1 cellular context compared by ENCODE assay signal in genomic region chr9:135908334-135909204, GRCh38.
TF ChIP-seq lines count a peak whose summit lies in the region.

No MANE protein-coding gene starts in this region.

TF ChIP-seq in HepG2, 621 proteins besides CTCF, POLR2A, EP300 and RAD21 (continued from another document and continues in another):
- no peak for TF ChIP-seq PRDM10 (CRISPR knock-in tag; IDR thresholded peaks at IDR 0.05; ENCODE audit: low read depth)
- TF ChIP-seq ZNF605 (CRISPR knock-in tag; IDR thresholded peaks at IDR 0.05), result no peak
- TF ChIP-seq RFXAP (CRISPR knock-in tag; IDR thresholded peaks at IDR 0.05; ENCODE audit: borderline replicate concordance), result no peak
- no peak for TF ChIP-seq ZBTB49 (CRISPR knock-in tag; IDR thresholded peaks at IDR 0.05; ENCODE audit: borderline replicate concordance)
- TF ChIP-seq, protein P1, sequence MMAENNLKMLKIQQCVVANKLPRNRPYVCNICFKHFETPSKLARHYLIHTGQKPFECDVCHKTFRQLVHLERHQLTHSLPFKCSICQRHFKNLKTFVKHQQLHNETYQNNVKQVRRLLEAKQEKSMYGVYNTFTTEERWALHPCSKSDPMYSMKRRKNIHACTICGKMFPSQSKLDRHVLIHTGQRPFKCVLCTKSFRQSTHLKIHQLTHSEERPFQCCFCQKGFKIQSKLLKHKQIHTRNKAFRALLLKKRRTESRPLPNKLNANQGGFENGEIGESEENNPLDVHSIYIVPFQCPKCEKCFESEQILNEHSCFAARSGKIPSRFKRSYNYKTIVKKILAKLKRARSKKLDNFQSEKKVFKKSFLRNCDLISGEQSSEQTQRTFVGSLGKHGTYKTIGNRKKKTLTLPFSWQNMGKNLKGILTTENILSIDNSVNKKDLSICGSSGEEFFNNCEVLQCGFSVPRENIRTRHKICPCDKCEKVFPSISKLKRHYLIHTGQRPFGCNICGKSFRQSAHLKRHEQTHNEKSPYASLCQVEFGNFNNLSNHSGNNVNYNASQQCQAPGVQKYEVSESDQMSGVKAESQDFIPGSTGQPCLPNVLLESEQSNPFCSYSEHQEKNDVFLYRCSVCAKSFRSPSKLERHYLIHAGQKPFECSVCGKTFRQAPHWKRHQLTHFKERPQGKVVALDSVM (CRISPR knock-in tag; IDR thresholded peaks at IDR 0.05), result no peak
- no peak for TF ChIP-seq SP4 (CRISPR knock-in tag; IDR thresholded peaks at IDR 0.05)
- TF ChIP-seq ZNF563 (CRISPR knock-in tag; IDR thresholded peaks at IDR 0.05), result 0 out of 2 replicates have a peak, but pooled peaks have one; percentile 2
- no peak for TF ChIP-seq KDM4B (CRISPR knock-in tag; IDR thresholded peaks at IDR 0.05)
- TF ChIP-seq NR2C2 (CRISPR knock-in tag; IDR thresholded peaks at IDR 0.05; ENCODE audit: borderline replicate concordance), result no peak
- TF ChIP-seq NFRKB (IDR thresholded peaks at IDR 0.05), result no peak
- 0 out of 2 replicates have a peak, but pooled peaks have one; percentile 25 for TF ChIP-seq NR0B2 (CRISPR knock-in tag; IDR thresholded peaks at IDR 0.05)
- peak; percentile 74; the same call in 1 of the 2 replicates for TF ChIP-seq MXD1 (CRISPR knock-in tag; IDR thresholded peaks at IDR 0.05)
- no peak for TF ChIP-seq STAT6 (CRISPR knock-in tag; IDR thresholded peaks at IDR 0.05; ENCODE audit: borderline replicate concordance)
- TF ChIP-seq, protein P2, sequence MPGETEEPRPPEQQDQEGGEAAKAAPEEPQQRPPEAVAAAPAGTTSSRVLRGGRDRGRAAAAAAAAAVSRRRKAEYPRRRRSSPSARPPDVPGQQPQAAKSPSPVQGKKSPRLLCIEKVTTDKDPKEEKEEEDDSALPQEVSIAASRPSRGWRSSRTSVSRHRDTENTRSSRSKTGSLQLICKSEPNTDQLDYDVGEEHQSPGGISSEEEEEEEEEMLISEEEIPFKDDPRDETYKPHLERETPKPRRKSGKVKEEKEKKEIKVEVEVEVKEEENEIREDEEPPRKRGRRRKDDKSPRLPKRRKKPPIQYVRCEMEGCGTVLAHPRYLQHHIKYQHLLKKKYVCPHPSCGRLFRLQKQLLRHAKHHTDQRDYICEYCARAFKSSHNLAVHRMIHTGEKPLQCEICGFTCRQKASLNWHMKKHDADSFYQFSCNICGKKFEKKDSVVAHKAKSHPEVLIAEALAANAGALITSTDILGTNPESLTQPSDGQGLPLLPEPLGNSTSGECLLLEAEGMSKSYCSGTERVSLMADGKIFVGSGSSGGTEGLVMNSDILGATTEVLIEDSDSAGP (CRISPR knock-in tag; IDR thresholded peaks at IDR 0.05; ENCODE audit: borderline replicate concordance), result peak; percentile 17; the same call in 1 of the 2 replicates
- no peak for TF ChIP-seq ATF5 (CRISPR knock-in tag; IDR thresholded peaks at IDR 0.05; ENCODE audit: low read depth)
- no peak for TF ChIP-seq ZBTB3 (CRISPR knock-in tag; IDR thresholded peaks at IDR 0.05; ENCODE audit: borderline replicate concordance, low read depth)
- no peak for TF ChIP-seq TCF12 (IDR thresholded peaks at IDR 0.05)
- TF ChIP-seq TCF12 (CRISPR knock-in tag; IDR thresholded peaks at IDR 0.05), result no peak
- TF ChIP-seq DMAP1 (CRISPR knock-in tag; IDR thresholded peaks at IDR 0.05), result 0 out of 2 replicates have a peak, but pooled peaks have one; percentile 3
- no peak for TF ChIP-seq RXRB (CRISPR knock-in tag; IDR thresholded peaks at IDR 0.05; ENCODE audit: borderline replicate concordance)
- no peak for TF ChIP-seq CBX1 (IDR thresholded peaks at IDR 0.05; ENCODE audit: low read depth)
- no peak for TF ChIP-seq TEF (CRISPR knock-in tag; IDR thresholded peaks at IDR 0.05)
- no peak for TF ChIP-seq SMC3 (IDR thresholded peaks at IDR 0.05; ENCODE audit: low read length)
- no peak; the same call in 1 of the 2 replicates for TF ChIP-seq ZNF607 (CRISPR knock-in tag; IDR thresholded peaks at IDR 0.05; ENCODE audit: borderline replicate concordance)
- TF ChIP-seq, protein P3, sequence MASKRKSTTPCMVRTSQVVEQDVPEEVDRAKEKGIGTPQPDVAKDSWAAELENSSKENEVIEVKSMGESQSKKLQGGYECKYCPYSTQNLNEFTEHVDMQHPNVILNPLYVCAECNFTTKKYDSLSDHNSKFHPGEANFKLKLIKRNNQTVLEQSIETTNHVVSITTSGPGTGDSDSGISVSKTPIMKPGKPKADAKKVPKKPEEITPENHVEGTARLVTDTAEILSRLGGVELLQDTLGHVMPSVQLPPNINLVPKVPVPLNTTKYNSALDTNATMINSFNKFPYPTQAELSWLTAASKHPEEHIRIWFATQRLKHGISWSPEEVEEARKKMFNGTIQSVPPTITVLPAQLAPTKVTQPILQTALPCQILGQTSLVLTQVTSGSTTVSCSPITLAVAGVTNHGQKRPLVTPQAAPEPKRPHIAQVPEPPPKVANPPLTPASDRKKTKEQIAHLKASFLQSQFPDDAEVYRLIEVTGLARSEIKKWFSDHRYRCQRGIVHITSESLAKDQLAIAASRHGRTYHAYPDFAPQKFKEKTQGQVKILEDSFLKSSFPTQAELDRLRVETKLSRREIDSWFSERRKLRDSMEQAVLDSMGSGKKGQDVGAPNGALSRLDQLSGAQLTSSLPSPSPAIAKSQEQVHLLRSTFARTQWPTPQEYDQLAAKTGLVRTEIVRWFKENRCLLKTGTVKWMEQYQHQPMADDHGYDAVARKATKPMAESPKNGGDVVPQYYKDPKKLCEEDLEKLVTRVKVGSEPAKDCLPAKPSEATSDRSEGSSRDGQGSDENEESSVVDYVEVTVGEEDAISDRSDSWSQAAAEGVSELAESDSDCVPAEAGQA (IDR thresholded peaks at IDR 0.05; ENCODE audit: low read depth), result no peak
- TF ChIP-seq, protein P3 (CRISPR knock-in tag; IDR thresholded peaks at IDR 0.05; ENCODE audit: borderline replicate concordance), result 0 out of 2 replicates have a peak, but pooled peaks have one; percentile 5
- no peak for TF ChIP-seq ZNF337 (CRISPR knock-in tag; IDR thresholded peaks at IDR 0.05; ENCODE audit: borderline replicate concordance, low read depth)
